Comparison of ENCODE assay signal across 1 cellular context in the genomic region with DNA sequence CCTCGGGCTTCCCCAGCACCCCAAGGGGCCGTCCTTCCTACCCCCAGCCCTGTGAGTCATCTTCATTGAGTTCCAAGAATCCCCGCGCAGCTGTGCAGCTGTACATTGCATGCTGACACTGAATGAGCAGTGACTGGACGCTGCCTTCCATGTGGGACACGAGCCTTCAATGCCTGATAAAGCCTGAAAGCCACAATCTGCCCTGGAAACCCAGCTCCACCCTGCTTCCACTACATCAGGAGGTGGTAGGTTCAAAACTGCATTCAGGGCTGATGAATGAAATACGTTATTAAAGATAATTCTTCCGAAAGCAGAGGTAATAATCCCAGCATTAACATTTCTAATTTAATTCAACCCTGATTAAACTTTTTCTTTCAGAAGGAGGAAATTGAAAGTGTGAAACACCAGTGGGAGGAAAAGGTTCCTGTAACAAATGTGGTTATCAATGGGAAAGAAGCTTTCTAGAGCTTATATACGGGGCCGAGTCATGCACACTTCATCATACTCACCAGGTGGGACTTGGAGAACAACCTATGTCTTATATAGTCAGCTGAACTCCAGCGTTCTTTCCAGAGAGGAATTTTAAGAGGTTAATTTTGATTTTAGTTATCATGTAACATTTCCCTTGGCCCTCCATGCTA.
A peak's percentile ranks its signal among the peaks of the same experiment; 100 is the strongest.
TF ChIP-seq lines count a peak whose summit lies in the region.

No MANE protein-coding gene starts in this region.

TF ChIP-seq in K562, 482 proteins besides CTCF, POLR2A, EP300 and RAD21 (continued from another document):
- TF ChIP-seq ZNF280B (CRISPR knock-in tag; IDR thresholded peaks at IDR 0.05) (no peak), ZNF586 (CRISPR knock-in tag; conservative IDR thresholded peaks at IDR 0.05) (no peak), ZNF436 (CRISPR knock-in tag; IDR thresholded peaks at IDR 0.05) (no peak), TAF1 (IDR thresholded peaks at IDR 0.05; ENCODE audit: control insufficient read depth, extremely low read depth, insufficient read depth, low read length, severe bottlenecking) (peak; percentile 62), SRSF1 (IDR thresholded peaks at IDR 0.05; ENCODE audit: low read depth, low read length) (no peak), ZFX (CRISPR knock-in tag; IDR thresholded peaks at IDR 0.05) (no peak), SMARCE1 (IDR thresholded peaks at IDR 0.05) (peak; percentile 96), ZEB2 (IDR thresholded peaks at IDR 0.05) (peak; percentile 49; the same call in 1 of the 2 replicates), ADNP (tag; IDR thresholded peaks at IDR 0.05) (peak; percentile 97), TRIM24 (IDR thresholded peaks at IDR 0.05) (peak; percentile 95), MAZ (CRISPR knock-in tag; conservative IDR thresholded peaks at IDR 0.05 in 1 of 2, IDR thresholded peaks at IDR 0.05 in 1 of 2) (peak; percentile 52 to 89; a peak in 2 of 4 replicates)
- TF ChIP-seq, protein P1, sequence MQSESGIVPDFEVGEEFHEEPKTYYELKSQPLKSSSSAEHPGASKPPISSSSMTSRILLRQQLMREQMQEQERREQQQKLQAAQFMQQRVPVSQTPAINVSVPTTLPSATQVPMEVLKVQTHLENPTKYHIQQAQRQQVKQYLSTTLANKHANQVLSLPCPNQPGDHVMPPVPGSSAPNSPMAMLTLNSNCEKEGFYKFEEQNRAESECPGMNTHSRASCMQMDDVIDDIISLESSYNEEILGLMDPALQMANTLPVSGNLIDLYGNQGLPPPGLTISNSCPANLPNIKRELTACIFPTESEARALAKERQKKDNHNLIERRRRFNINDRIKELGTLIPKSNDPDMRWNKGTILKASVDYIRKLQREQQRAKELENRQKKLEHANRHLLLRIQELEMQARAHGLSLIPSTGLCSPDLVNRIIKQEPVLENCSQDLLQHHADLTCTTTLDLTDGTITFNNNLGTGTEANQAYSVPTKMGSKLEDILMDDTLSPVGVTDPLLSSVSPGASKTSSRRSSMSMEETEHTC (IDR thresholded peaks at IDR 0.05) = no peak; the same call in 1 of the 2 replicates
- TF ChIP-seq, protein P2, sequence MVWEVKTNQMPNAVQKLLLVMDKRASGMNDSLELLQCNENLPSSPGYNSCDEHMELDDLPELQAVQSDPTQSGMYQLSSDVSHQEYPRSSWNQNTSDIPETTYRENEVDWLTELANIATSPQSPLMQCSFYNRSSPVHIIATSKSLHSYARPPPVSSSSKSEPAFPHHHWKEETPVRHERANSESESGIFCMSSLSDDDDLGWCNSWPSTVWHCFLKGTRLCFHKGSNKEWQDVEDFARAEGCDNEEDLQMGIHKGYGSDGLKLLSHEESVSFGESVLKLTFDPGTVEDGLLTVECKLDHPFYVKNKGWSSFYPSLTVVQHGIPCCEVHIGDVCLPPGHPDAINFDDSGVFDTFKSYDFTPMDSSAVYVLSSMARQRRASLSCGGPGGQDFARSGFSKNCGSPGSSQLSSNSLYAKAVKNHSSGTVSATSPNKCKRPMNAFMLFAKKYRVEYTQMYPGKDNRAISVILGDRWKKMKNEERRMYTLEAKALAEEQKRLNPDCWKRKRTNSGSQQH (CRISPR knock-in tag; IDR thresholded peaks at IDR 0.05) = no peak
- TF ChIP-seq, protein P3, sequence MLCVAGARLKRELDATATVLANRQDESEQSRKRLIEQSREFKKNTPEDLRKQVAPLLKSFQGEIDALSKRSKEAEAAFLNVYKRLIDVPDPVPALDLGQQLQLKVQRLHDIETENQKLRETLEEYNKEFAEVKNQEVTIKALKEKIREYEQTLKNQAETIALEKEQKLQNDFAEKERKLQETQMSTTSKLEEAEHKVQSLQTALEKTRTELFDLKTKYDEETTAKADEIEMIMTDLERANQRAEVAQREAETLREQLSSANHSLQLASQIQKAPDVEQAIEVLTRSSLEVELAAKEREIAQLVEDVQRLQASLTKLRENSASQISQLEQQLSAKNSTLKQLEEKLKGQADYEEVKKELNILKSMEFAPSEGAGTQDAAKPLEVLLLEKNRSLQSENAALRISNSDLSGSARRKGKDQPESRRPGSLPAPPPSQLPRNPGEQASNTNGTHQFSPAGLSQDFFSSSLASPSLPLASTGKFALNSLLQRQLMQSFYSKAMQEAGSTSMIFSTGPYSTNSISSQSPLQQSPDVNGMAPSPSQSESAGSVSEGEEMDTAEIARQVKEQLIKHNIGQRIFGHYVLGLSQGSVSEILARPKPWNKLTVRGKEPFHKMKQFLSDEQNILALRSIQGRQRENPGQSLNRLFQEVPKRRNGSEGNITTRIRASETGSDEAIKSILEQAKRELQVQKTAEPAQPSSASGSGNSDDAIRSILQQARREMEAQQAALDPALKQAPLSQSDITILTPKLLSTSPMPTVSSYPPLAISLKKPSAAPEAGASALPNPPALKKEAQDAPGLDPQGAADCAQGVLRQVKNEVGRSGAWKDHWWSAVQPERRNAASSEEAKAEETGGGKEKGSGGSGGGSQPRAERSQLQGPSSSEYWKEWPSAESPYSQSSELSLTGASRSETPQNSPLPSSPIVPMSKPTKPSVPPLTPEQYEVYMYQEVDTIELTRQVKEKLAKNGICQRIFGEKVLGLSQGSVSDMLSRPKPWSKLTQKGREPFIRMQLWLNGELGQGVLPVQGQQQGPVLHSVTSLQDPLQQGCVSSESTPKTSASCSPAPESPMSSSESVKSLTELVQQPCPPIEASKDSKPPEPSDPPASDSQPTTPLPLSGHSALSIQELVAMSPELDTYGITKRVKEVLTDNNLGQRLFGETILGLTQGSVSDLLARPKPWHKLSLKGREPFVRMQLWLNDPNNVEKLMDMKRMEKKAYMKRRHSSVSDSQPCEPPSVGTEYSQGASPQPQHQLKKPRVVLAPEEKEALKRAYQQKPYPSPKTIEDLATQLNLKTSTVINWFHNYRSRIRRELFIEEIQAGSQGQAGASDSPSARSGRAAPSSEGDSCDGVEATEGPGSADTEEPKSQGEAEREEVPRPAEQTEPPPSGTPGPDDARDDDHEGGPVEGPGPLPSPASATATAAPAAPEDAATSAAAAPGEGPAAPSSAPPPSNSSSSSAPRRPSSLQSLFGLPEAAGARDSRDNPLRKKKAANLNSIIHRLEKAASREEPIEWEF (CRISPR knock-in tag; IDR thresholded peaks at IDR 0.05) = no peak
- TF ChIP-seq, protein P4, sequence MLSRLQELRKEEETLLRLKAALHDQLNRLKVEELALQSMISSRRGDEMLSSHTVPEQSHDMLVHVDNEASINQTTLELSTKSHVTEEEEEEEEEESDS (CRISPR knock-in tag; IDR thresholded peaks at IDR 0.05) = no peak
